ENCODE assay signal across 26 cellular contexts in genomic region chr16:56493815-56494214, GRCh38.
"Had no signal": no experiment of that assay in that cellular context is flagged by ENCODE, and none has a peak within 500 bp of the region (broad histone marks: within the 10 kb centered on the region; RNA-seq: fewer than 3 reads in every experiment).

No MANE protein-coding gene starts in this region.

- H3K4me1 ChIP-seq: colonic mucosa, esophagus squamous epithelium, gastrocnemius medialis, heart right ventricle, left lung, lower lobe of right lung had no signal

- H3K27ac Mint-ChIP-seq: dendritic cell treated with granulocyte-macrophage colony-stimulating factor and Interleukin-4, amounts not matched to agents 40 ng/mL and 50 ng/mL, for 4 days; effector memory CD8-positive, alpha-beta T cell; endodermal cell; mesothelial cell of epicardium had no signal

- H3K4me1 Mint-ChIP-seq: endodermal cell, mesothelial cell of epicardium had no signal

- H3K27ac ChIP-seq: colonic mucosa, epithelial cell of prostate, esophagus squamous epithelium, heart right ventricle, left lung, lower lobe of right lung had no signal

- H3K9me3 Mint-ChIP-seq: dendritic cell treated with granulocyte-macrophage colony-stimulating factor and Interleukin-4, amounts not matched to agents 40 ng/mL and 50 ng/mL, for 4 days; effector memory CD8-positive, alpha-beta T cell; endodermal cell; mesothelial cell of epicardium; naive B cell had no signal

- FAIRE-seq: endometrium, islet of Langerhans, keratinocyte had no signal

- DNase-seq: colonic mucosa; cortex of kidney; effector CD8-positive, alpha-beta T cell; effector memory CD8-positive, alpha-beta T cell; endodermal cell; esophagus squamous epithelium; foreskin fibroblast; foreskin melanocyte; glutamatergic neuron; head of caudate nucleus; heart right ventricle; hippocampal formation; left cardiac atrium; left lung; left ventricle myocardium superior; lower lobe of right lung; mesenchymal stem cell; mucosa of descending colon; naive B cell had no signal

- H3K27me3 Mint-ChIP-seq: dendritic cell treated with granulocyte-macrophage colony-stimulating factor and Interleukin-4, amounts not matched to agents 40 ng/mL and 50 ng/mL, for 4 days; effector memory CD8-positive, alpha-beta T cell; naive B cell had no signal

- H3K4me3 Mint-ChIP-seq: dendritic cell treated with granulocyte-macrophage colony-stimulating factor and Interleukin-4, amounts not matched to agents 40 ng/mL and 50 ng/mL, for 4 days; effector memory CD8-positive, alpha-beta T cell; endodermal cell; mesothelial cell of epicardium; naive B cell had no signal

- H3K27me3 ChIP-seq: colonic mucosa, esophagus squamous epithelium, gastrocnemius medialis, heart right ventricle, left lung had no signal

- H3K9me3 ChIP-seq: colonic mucosa, esophagus squamous epithelium, gastrocnemius medialis, heart right ventricle, left lung, lower lobe of right lung, mucosa of descending colon had no signal
